Comparison of ENCODE assay signal across 8 cellular contexts in genomic region chr3:155745795-155746550, GRCh38. TPM values are rescaled to one million over a fixed set of nuclear protein-coding genes. Genes with fewer than 3 reads are reported as not detected.
A peak's percentile ranks its signal among the peaks of the same experiment; 100 is the strongest.
DNase-seq lines count a peak whose midpoint lies in the region; ATAC-seq and TF ChIP-seq lines count a peak whose summit lies in the region.

No MANE protein-coding gene starts in this region.

- H3T11ph ChIP-seq in H9 (ENCODE audit: low read length): no peak overlapping the region

- peak overlapping the region; percentile 51 to 72 for H3K4me3 Mint-ChIP-seq in H9

- no peak overlapping the region for H4K8ac ChIP-seq in H9 (replicated peaks; ENCODE audit: insufficient read length, low read depth, low read length)

- no peak overlapping the region for H3K23ac ChIP-seq in H9 (ENCODE audit: insufficient read length, low read depth, low read length)

- no peak overlapping the region for H2BK5ac ChIP-seq in H9 (ENCODE audit: insufficient read length, low read length)

- H3K9me3 ChIP-seq in H9 (ENCODE audit: control insufficient read depth, low read depth, low read length): no peaks in the 10 kb centered on the region

- no peaks in the 10 kb centered on the region; a peak in 1 of 5 replicates for H3K9me3 Mint-ChIP-seq in H9

- peaks cover 13% of the 10 kb centered on the region for H3K23me2 ChIP-seq in H9 (ENCODE audit: insufficient read length, low read depth, low read length, poor library complexity, severe bottlenecking)

- no peak overlapping the region for H2BK120ac ChIP-seq in H9 (ENCODE audit: low read depth, low read length, poor library complexity, severe bottlenecking)

- peak overlapping the region; percentile 46 for H3K27ac ChIP-seq in H9 (ENCODE audit: insufficient read length, low read depth, low read length)

- H2BK12ac ChIP-seq in H9 (ENCODE audit: insufficient read length, low read depth, low read length): no peak overlapping the region

- no peaks in the 10 kb centered on the region for H4K20me1 ChIP-seq in H9 (ENCODE audit: control insufficient read depth, insufficient read depth, insufficient read length)

- no peaks in the 10 kb centered on the region for H3K79me2 ChIP-seq in H9 (ENCODE audit: insufficient read depth, low read length)

- H4K91ac ChIP-seq in H9 (ENCODE audit: insufficient read length, low read depth, low read length): no peak overlapping the region

- H3K27me3 Mint-ChIP-seq in H9 (ENCODE audit: low read depth): no peaks in the 10 kb centered on the region

- H2AFZ ChIP-seq in H9 (ENCODE audit: low read length): peak overlapping the region; percentile 81

- peak overlapping the region; percentile 86 for H3K4me2 ChIP-seq in H9 (ENCODE audit: insufficient read depth, insufficient read length, low read length)

- H3K36me3 Mint-ChIP-seq in H9 (ENCODE audit: insufficient read depth in 1 of 3, low read depth in 3 of 3): 0 out of 7 replicates have a peak, but pooled peaks cover 0 to 1% (median 0%) of the 10 kb centered on the region in 3 experiments

- H3K79me1 ChIP-seq in H9 (ENCODE audit: insufficient read depth, low read depth, low read length, poor library complexity, severe bottlenecking): no peaks in the 10 kb centered on the region

- no CpG with 5 or more reads among the region's 19 CpGs for WGBS in H9 (ENCODE audit: extremely low coverage, insufficient read length, low lambda C conversion rate)

- no peak overlapping the region for H4K5ac ChIP-seq in H9 (ENCODE audit: insufficient read length, low read depth, low read length)

- no peak overlapping the region for H2BK20ac ChIP-seq in H9 (ENCODE audit: low read depth, low read length, poor library complexity, severe bottlenecking)

- H3K27me3 ChIP-seq in H9 (ENCODE audit: insufficient read depth, low read length): no peaks in the 10 kb centered on the region

- H3K4me1 Mint-ChIP-seq in H9: peaks cover 58 to 65% of the 10 kb centered on the region in 2 experiments

- no peak for ATAC-seq in HG02884 (IDR thresholded peaks at IDR 0.05; ENCODE audit: unreplicated experiment)
- ATAC-seq in GM19328 (IDR thresholded peaks at IDR 0.05; ENCODE audit: unreplicated experiment): no peak
- no peak for ATAC-seq in HG03354 (IDR thresholded peaks at IDR 0.05; ENCODE audit: poor library complexity, severe bottlenecking, unreplicated experiment)

- H2BK15ac ChIP-seq in H9 (ENCODE audit: low read depth, low read length): no peak overlapping the region

- H3K4ac ChIP-seq in H9 (ENCODE audit: low read depth, low read length): no peak overlapping the region

- no peak overlapping the region for H3K18ac ChIP-seq in H9 (ENCODE audit: insufficient read length, low read depth, low read length)

- DNase-seq in H9 (peak; percentile 81), NCI-H446 treated with DMSO at 0.1 percent for 48 hours (lab: John Stamatoyannopoulos, UW) (peak; percentile 34), ecto neural progenitor cell (ENCODE audit: low spot score) (peak; percentile 77), midbrain (lab: John Stamatoyannopoulos, UW) (peak; percentile 29)
- DNase-seq in effector CD8-positive, alpha-beta T cell (lab: John Stamatoyannopoulos, UW): no peak

- peaks cover 7% of the 10 kb centered on the region for H3K4me1 ChIP-seq in H9 (ENCODE audit: insufficient read depth, low read length)

- TF ChIP-seq CTCF in H9 (conservative IDR thresholded peaks at IDR 0.05): no peak

- no peak overlapping the region for H3K56ac ChIP-seq in H9 (ENCODE audit: insufficient read length, low read depth, low read length)

- no peak overlapping the region for H3K9ac ChIP-seq in H9 (ENCODE audit: extremely low read depth, insufficient read length, low read length)

- H2AK5ac ChIP-seq in H9 (ENCODE audit: insufficient read length, low read length): no peak overlapping the region

- H3K14ac ChIP-seq in H9 (ENCODE audit: insufficient read depth, low read length): no peak overlapping the region

- H3K27ac Mint-ChIP-seq in H9: peak overlapping the region; percentile 89 to 99 (median 94)

RNA-seq across cellular contexts. Expression of gene PLCH1, which starts 1.1 kb away (rescaled TPM):
- 17.8 and 19.0 TPM in 2 replicates for total RNA-seq in H9 (2021)
